In genomic region chr1:52056110-52056936, GRCh38 we compare ENCODE assay signal across 1 cellular context.
TF ChIP-seq lines count a peak whose summit lies in the region.

Gene BTF3L4, plus strand, starts transcription at chr1:52056295. Its CDS starts 3,553 bp downstream, at chr1:52059848.

TF ChIP-seq in HepG2, 621 proteins besides CTCF, POLR2A, EP300 and RAD21 (continued from another document and continues in another):
- no peak; the same call in 1 of the 2 replicates for TF ChIP-seq ARID5B (CRISPR knock-in tag; IDR thresholded peaks at IDR 0.05)
- peak; percentile 48; the same call in 1 of the 2 replicates for TF ChIP-seq ZNF557 (CRISPR knock-in tag; IDR thresholded peaks at IDR 0.05)
- no peak for TF ChIP-seq MIER3 (CRISPR knock-in tag; IDR thresholded peaks at IDR 0.05; ENCODE audit: borderline replicate concordance)
- TF ChIP-seq ZNF543 (CRISPR knock-in tag; IDR thresholded peaks at IDR 0.05): no peak
- TF ChIP-seq ZNF33A (CRISPR knock-in tag; IDR thresholded peaks at IDR 0.05; ENCODE audit: borderline replicate concordance): no peak
- TF ChIP-seq NR2C2 (CRISPR knock-in tag; IDR thresholded peaks at IDR 0.05; ENCODE audit: borderline replicate concordance): no peak
- 0 out of 2 replicates have a peak, but pooled peaks have one; percentile 34 for TF ChIP-seq BRF2 (CRISPR knock-in tag; IDR thresholded peaks at IDR 0.05)
- no peak for TF ChIP-seq NCOA5 (CRISPR knock-in tag; IDR thresholded peaks at IDR 0.05)
- TF ChIP-seq ZNF234 (CRISPR knock-in tag; conservative IDR thresholded peaks at IDR 0.05): no peak; the same call in 1 of the 2 replicates
- no peak for TF ChIP-seq HNRNPUL1 (IDR thresholded peaks at IDR 0.05; ENCODE audit: low read depth, low read length)
- TF ChIP-seq ZNF180 (CRISPR knock-in tag; IDR thresholded peaks at IDR 0.05; ENCODE audit: borderline replicate concordance, low read depth): no peak
- peak; percentile 49; the same call in 1 of the 2 replicates for TF ChIP-seq TARDBP (CRISPR knock-in tag; IDR thresholded peaks at IDR 0.05)
- TF ChIP-seq ZNF879 (CRISPR knock-in tag; IDR thresholded peaks at IDR 0.05): peak; percentile 89
- no peak for TF ChIP-seq ZFP82 (CRISPR knock-in tag; IDR thresholded peaks at IDR 0.05; ENCODE audit: borderline replicate concordance)
- no peak for TF ChIP-seq SNAPC2 (CRISPR knock-in tag; IDR thresholded peaks at IDR 0.05)
- peak; percentile 83; the same call in 1 of the 2 replicates for TF ChIP-seq ZNF280B (CRISPR knock-in tag; IDR thresholded peaks at IDR 0.05; ENCODE audit: borderline replicate concordance)
- no peak for TF ChIP-seq RFX5 (IDR thresholded peaks at IDR 0.05; ENCODE audit: low read depth, low read length)
- no peak for TF ChIP-seq PAF1 (CRISPR knock-in tag; IDR thresholded peaks at IDR 0.05)
- TF ChIP-seq, protein P1, sequence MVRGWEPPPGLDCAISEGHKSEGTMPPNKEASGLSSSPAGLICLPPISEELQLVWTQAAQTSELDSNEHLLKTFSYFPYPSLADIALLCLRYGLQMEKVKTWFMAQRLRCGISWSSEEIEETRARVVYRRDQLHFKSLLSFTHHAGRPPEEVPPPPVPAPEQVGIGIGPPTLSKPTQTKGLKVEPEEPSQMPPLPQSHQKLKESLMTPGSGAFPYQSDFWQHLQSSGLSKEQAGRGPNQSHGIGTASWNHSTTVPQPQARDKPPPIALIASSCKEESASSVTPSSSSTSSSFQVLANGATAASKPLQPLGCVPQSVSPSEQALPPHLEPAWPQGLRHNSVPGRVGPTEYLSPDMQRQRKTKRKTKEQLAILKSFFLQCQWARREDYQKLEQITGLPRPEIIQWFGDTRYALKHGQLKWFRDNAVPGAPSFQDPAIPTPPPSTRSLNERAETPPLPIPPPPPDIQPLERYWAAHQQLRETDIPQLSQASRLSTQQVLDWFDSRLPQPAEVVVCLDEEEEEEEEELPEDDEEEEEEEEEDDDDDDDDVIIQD (CRISPR knock-in tag; IDR thresholded peaks at IDR 0.05; ENCODE audit: low read depth): no peak
- TF ChIP-seq KDM6A (CRISPR knock-in tag; IDR thresholded peaks at IDR 0.05; ENCODE audit: low read depth): no peak
- TF ChIP-seq ZNF562 (CRISPR knock-in tag; IDR thresholded peaks at IDR 0.05; ENCODE audit: borderline replicate concordance): no peak
- TF ChIP-seq ZNF569 (CRISPR knock-in tag; IDR thresholded peaks at IDR 0.05; ENCODE audit: borderline replicate concordance): no peak
- TF ChIP-seq, protein P2, sequence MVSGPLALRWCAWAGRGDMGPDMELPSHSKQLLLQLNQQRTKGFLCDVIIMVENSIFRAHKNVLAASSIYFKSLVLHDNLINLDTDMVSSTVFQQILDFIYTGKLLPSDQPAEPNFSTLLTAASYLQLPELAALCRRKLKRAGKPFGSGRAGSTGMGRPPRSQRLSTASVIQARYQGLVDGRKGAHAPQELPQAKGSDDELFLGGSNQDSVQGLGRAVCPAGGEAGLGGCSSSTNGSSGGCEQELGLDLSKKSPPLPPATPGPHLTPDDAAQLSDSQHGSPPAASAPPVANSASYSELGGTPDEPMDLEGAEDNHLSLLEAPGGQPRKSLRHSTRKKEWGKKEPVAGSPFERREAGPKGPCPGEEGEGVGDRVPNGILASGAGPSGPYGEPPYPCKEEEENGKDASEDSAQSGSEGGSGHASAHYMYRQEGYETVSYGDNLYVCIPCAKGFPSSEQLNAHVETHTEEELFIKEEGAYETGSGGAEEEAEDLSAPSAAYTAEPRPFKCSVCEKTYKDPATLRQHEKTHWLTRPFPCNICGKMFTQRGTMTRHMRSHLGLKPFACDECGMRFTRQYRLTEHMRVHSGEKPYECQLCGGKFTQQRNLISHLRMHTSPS (CRISPR knock-in tag; IDR thresholded peaks at IDR 0.05; ENCODE audit: low read depth): no peak
- TF ChIP-seq TMF1 (CRISPR knock-in tag; IDR thresholded peaks at IDR 0.05; ENCODE audit: low read depth): no peak
- peak; percentile 86 for TF ChIP-seq SALL1 (CRISPR knock-in tag; IDR thresholded peaks at IDR 0.05)
- TF ChIP-seq ARNT (IDR thresholded peaks at IDR 0.05): no peak
- TF ChIP-seq CEBPB (IDR thresholded peaks at IDR 0.05; ENCODE audit: borderline replicate concordance, low read depth, low read length): no peak
- 0 out of 2 replicates have a peak, but pooled peaks have one; percentile 23 for TF ChIP-seq ZBTB7B (CRISPR knock-in tag; IDR thresholded peaks at IDR 0.05)
- TF ChIP-seq ZNF788 (CRISPR knock-in tag; IDR thresholded peaks at IDR 0.05; ENCODE audit: borderline replicate concordance): peak; percentile 86; the same call in 1 of the 2 replicates
- peak; percentile 75 for TF ChIP-seq ZNF607 (CRISPR knock-in tag; IDR thresholded peaks at IDR 0.05; ENCODE audit: borderline replicate concordance)
- no peak for TF ChIP-seq ZSCAN30 (CRISPR knock-in tag; IDR thresholded peaks at IDR 0.05)
- TF ChIP-seq, protein P3, sequence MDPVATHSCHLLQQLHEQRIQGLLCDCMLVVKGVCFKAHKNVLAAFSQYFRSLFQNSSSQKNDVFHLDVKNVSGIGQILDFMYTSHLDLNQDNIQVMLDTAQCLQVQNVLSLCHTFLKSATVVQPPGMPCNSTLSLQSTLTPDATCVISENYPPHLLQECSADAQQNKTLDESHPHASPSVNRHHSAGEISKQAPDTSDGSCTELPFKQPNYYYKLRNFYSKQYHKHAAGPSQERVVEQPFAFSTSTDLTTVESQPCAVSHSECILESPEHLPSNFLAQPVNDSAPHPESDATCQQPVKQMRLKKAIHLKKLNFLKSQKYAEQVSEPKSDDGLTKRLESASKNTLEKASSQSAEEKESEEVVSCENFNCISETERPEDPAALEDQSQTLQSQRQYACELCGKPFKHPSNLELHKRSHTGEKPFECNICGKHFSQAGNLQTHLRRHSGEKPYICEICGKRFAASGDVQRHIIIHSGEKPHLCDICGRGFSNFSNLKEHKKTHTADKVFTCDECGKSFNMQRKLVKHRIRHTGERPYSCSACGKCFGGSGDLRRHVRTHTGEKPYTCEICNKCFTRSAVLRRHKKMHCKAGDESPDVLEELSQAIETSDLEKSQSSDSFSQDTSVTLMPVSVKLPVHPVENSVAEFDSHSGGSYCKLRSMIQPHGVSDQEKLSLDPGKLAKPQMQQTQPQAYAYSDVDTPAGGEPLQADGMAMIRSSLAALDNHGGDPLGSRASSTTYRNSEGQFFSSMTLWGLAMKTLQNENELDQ (CRISPR knock-in tag; IDR thresholded peaks at IDR 0.05; ENCODE audit: borderline replicate concordance): no peak
- no peak for TF ChIP-seq WIZ (CRISPR knock-in tag; IDR thresholded peaks at IDR 0.05)
- TF ChIP-seq HOXA9 (CRISPR knock-in tag; IDR thresholded peaks at IDR 0.05; ENCODE audit: borderline replicate concordance): no peak
- TF ChIP-seq SP2 (CRISPR knock-in tag; IDR thresholded peaks at IDR 0.05): peak; percentile 50; the same call in 1 of the 2 replicates
- TF ChIP-seq ZNF713 (CRISPR knock-in tag; IDR thresholded peaks at IDR 0.05): peak; percentile 85; the same call in 1 of the 2 replicates
- TF ChIP-seq NR3C1 (CRISPR knock-in tag; IDR thresholded peaks at IDR 0.05): no peak
- TF ChIP-seq MAX (IDR thresholded peaks at IDR 0.05): peak; percentile 94
- no peak for TF ChIP-seq FOSL1 (CRISPR knock-in tag; IDR thresholded peaks at IDR 0.05; ENCODE audit: borderline replicate concordance)
- TF ChIP-seq HNF4G (IDR thresholded peaks at IDR 0.05; ENCODE audit: borderline replicate concordance, low read depth, low read length): no peak
- TF ChIP-seq HNF4G (CRISPR knock-in tag; IDR thresholded peaks at IDR 0.05; ENCODE audit: borderline replicate concordance, low read depth): 0 out of 2 replicates have a peak, but pooled peaks have one; percentile 45
- TF ChIP-seq MAFK (conservative IDR thresholded peaks at IDR 0.05 in 1 of 2, IDR thresholded peaks at IDR 0.05 in 1 of 2; ENCODE audit: low read length in 2 of 2): no peak
- TF ChIP-seq ZNF556 (CRISPR knock-in tag; IDR thresholded peaks at IDR 0.05; ENCODE audit: borderline replicate concordance): no peak
- TF ChIP-seq ZNF777 (CRISPR knock-in tag; IDR thresholded peaks at IDR 0.05): 0 out of 2 replicates have a peak, but pooled peaks have one; percentile 43
- TF ChIP-seq, protein P4, sequence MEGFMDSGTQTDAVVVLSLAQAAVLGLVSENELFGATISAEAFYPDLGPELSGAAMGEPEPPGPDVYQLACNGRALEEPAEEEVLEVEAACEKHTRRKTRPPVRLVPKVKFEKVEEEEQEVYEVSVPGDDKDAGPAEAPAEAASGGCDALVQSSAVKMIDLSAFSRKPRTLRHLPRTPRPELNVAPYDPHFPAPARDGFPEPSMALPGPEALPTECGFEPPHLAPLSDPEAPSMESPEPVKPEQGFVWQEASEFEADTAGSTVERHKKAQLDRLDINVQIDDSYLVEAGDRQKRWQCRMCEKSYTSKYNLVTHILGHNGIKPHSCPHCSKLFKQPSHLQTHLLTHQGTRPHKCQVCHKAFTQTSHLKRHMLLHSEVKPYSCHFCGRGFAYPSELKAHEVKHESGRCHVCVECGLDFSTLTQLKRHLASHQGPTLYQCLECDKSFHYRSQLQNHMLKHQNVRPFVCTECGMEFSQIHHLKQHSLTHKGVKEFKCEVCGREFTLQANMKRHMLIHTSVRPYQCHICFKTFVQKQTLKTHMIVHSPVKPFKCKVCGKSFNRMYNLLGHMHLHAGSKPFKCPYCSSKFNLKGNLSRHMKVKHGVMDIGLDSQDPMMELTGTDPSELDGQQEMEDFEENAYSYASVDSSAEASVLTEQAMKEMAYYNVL (CRISPR knock-in tag; IDR thresholded peaks at IDR 0.05; ENCODE audit: borderline replicate concordance): 0 out of 2 replicates have a peak, but pooled peaks have one; percentile 52
- no peak for TF ChIP-seq MLLT10 (CRISPR knock-in tag; IDR thresholded peaks at IDR 0.05)
- TF ChIP-seq MIXL1 (CRISPR knock-in tag; IDR thresholded peaks at IDR 0.05): no peak
- TF ChIP-seq RBM39 (IDR thresholded peaks at IDR 0.05; ENCODE audit: low read depth, low read length, poor library complexity, severe bottlenecking): no peak
- no peak for TF ChIP-seq GTF3A (CRISPR knock-in tag; conservative IDR thresholded peaks at IDR 0.05)
- TF ChIP-seq PHF21A (CRISPR knock-in tag; IDR thresholded peaks at IDR 0.05): 0 out of 2 replicates have a peak, but pooled peaks have one; percentile 18
- TF ChIP-seq FOXP1 (IDR thresholded peaks at IDR 0.05): no peak
- peak; percentile 31; the same call in 1 of the 2 replicates for TF ChIP-seq FOXP1 (CRISPR knock-in tag; IDR thresholded peaks at IDR 0.05)
- TF ChIP-seq HMGA1 (CRISPR knock-in tag; conservative IDR thresholded peaks at IDR 0.05): no peak
